14 cellular contexts compared by ENCODE assay signal in the genomic region with DNA sequence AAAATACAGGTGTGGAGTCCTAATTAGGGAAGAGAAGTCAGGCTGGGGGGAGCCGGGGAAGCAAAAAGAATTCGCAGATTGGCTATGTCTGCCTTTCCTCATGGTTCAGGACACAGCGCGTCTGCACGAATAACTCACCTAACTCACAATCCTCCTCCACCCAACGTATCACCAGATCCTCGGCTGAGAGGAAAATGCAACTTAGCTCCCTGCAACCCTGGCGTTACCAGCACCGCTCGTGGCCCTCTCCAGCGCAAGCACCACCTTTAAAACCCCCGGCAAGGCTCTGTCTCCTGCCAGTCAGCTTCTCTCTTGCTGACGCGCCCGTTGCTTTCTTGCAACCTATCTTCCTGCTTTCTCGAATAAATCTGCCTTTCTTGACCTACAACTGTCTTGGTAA.
"Had no signal": no experiment of that assay in that cellular context is flagged by ENCODE, and none has a peak within 500 bp of the region (broad histone marks: within the 10 kb centered on the region; RNA-seq: fewer than 3 reads in every experiment).

No MANE protein-coding gene starts in this region.

- H3K4me3 ChIP-seq: esophagus squamous epithelium, gastroesophageal sphincter, neural progenitor cell, right atrium auricular region, smooth muscle cell had no signal

- H3K27ac ChIP-seq: esophagus squamous epithelium, gastroesophageal sphincter, neural progenitor cell, right atrium auricular region had no signal

- H3K27me3 Mint-ChIP-seq: central memory CD8-positive, alpha-beta T cell; effector memory CD8-positive, alpha-beta T cell; naive thymus-derived CD8-positive, alpha-beta T cell had no signal

- H3K9me3 Mint-ChIP-seq: central memory CD8-positive, alpha-beta T cell; effector memory CD8-positive, alpha-beta T cell; immature natural killer cell; naive thymus-derived CD8-positive, alpha-beta T cell had no signal

- H3K4me3 Mint-ChIP-seq: central memory CD8-positive, alpha-beta T cell; effector memory CD8-positive, alpha-beta T cell; immature natural killer cell; naive thymus-derived CD8-positive, alpha-beta T cell; neural progenitor cell had no signal

- H3K36me3 ChIP-seq: neural progenitor cell, right atrium auricular region had no signal

- DNase-seq: effector memory CD8-positive, alpha-beta T cell; esophagus squamous epithelium; foreskin fibroblast; immature natural killer cell; mesendoderm; naive thymus-derived CD8-positive, alpha-beta T cell; stimulated activated CD4-positive, alpha-beta T cell treated with anti-CD3 and anti-CD28 coated beads, Interleukin-2, amount 100 ng/mL, for 48 hours; stimulated activated naive CD4-positive, alpha-beta T cell treated with Interleukin-2 at 50 U/mL for 16 hours; trophoblast cell had no signal

- H3K27me3 ChIP-seq: esophagus squamous epithelium, gastroesophageal sphincter, neural progenitor cell, right atrium auricular region had no signal

- H3K27ac Mint-ChIP-seq: effector memory CD8-positive, alpha-beta T cell; neural progenitor cell had no signal
